Comparison of ENCODE assay signal across 1 cellular context in genomic region chr19:45396389-45397260, GRCh38.
TF ChIP-seq lines count a peak whose summit lies in the region.

No MANE protein-coding gene starts in this region.

TF ChIP-seq in GM12878, 131 proteins besides CTCF, POLR2A, EP300 and RAD21:
- TF ChIP-seq KAT2A (conservative IDR thresholded peaks at IDR 0.05; ENCODE audit: control insufficient read depth, low read depth, low read length) (no peak), POLR2AphosphoS2 (IDR thresholded peaks at IDR 0.05; ENCODE audit: low read depth, low read length) (no peak), HDAC6 (IDR thresholded peaks at IDR 0.05; ENCODE audit: unreplicated experiment) (peak; percentile 59)
